8 cellular contexts compared by ENCODE assay signal in the genomic region with DNA sequence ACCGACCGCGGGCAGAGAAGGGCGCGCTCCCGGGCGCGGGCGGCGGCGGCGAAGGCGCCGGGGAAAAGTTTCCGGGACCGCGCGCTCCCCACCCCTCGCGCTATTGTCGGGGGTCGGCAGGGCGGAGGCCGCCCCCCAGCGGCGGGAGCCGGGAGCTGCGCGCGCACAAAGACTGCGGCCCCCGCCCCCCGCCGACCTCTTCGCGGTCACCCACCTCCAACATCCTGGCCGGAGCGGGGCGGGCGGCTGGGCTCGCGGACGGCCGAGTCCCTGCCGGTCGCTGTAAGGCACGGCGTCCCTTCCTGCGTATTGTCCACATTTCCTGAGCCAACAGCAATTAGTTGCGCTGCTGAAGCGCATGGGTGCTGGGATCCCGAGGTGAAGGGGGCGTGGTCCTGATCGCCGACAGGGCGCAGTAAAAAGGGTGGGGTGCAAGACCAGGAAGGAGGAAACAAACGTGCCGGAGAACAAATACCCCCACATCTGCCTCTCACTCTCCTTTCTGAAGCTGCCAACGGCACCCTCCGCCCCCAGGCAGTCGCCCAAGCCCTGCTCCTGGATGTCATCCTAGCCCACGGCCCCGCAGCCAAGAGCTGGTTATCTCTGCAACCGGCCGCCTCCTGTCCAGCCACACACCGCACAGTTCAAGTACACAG. TPM values are rescaled to one million over a fixed set of nuclear protein-coding genes. Genes with fewer than 3 reads are reported as not detected.
DNase-seq lines count a peak whose midpoint lies in the region; ATAC-seq and TF ChIP-seq lines count a peak whose summit lies in the region.

TSS of gene TMEM44 (minus strand) at position 71 of the 656 bp plus-strand sequence. CDS start 204 bp downstream, outside the sequence.

- DNase-seq in KBM-7 (peak; percentile 87), RKO (ENCODE audit: low spot score) (peak; percentile 90), fibroblast of villous mesenchyme (ENCODE audit: low read depth) (peak; percentile 77), neural progenitor cell (ENCODE audit: low spot score) (peak; percentile 94), suprapubic skin (ENCODE audit: low spot score in 2 of 2) (peak in 1 of 2 donors; percentile 84)

- no peaks in the 10 kb centered on the region for H3K27me3 Mint-ChIP-seq in activated T-helper 17 cell treated with anti-CD3 and anti-CD28 coated beads, Interleukin-2, amount 50 U/mL, for 72 hours
- peaks cover 4% of the 10 kb centered on the region for H3K27me3 Mint-ChIP-seq in neural progenitor cell (ENCODE audit: insufficient read depth, low read depth)

- peaks cover 6% of the 10 kb centered on the region; the same call in 1 of the 2 replicates for H3K9me3 ChIP-seq in DOHH2 (ENCODE audit: control insufficient read depth, insufficient read depth, low read length)
- no peaks in the 10 kb centered on the region for H3K9me3 ChIP-seq in neural progenitor cell (ENCODE audit: low read depth)
- no peaks in the 10 kb centered on the region for H3K9me3 ChIP-seq in suprapubic skin

- H3K4me2 ChIP-seq in DOHH2 (ENCODE audit: low read length) (peak within 1 kb of the TSS; percentile 96), neural progenitor cell (peak within 1 kb of the TSS; percentile 68)

- H3K4me3 Mint-ChIP-seq in activated T-helper 17 cell treated with anti-CD3 and anti-CD28 coated beads, Interleukin-2, amount 50 U/mL, for 72 hours = peak within 1 kb of the TSS; percentile 82
- H3K4me3 Mint-ChIP-seq in neural progenitor cell = peak within 1 kb of the TSS; percentile 91

- H3K9me2 ChIP-seq in DOHH2 (replicated peaks; ENCODE audit: control insufficient read depth, low read length) = no peaks in the 10 kb centered on the region

- H3K36me3 ChIP-seq in DOHH2 (ENCODE audit: control insufficient read depth, low read length) (peaks cover 2% of the 10 kb centered on the region; the same call in 1 of the 2 replicates), neural progenitor cell (no peaks in the 10 kb centered on the region), suprapubic skin (peaks cover under 1% of the 10 kb centered on the region)

- peak within 1 kb of the TSS; percentile 61 for H3K27ac Mint-ChIP-seq in activated T-helper 17 cell treated with anti-CD3 and anti-CD28 coated beads, Interleukin-2, amount 50 U/mL, for 72 hours
- H3K27ac Mint-ChIP-seq in neural progenitor cell = peak within 1 kb of the TSS; percentile 46

- in situ Hi-C loops in KBM-7 (cut with MboI; ENCODE audit: low pct_unique_long_range_greater_than_20kb, low sequenced_read_pairs) = no loop called here

- TF ChIP-seq CTCF in DOHH2 (IDR thresholded peaks at IDR 0.05; ENCODE audit: low read depth, low read length, poor library complexity, severe bottlenecking) = peak; percentile 70
- TF ChIP-seq CTCF in fibroblast of villous mesenchyme (IDR thresholded peaks at IDR 0.05; ENCODE audit: insufficient read depth, low read depth, low read length) = peak; percentile 47
- TF ChIP-seq CTCF in neural progenitor cell (IDR thresholded peaks at IDR 0.05) = peak; percentile 70
- TF ChIP-seq CTCF in suprapubic skin (IDR thresholded peaks at IDR 0.05) = peak; percentile 39 to 61

- no peak for TF ChIP-seq EP300 in suprapubic skin (IDR thresholded peaks at IDR 0.05)

- H3F3A ChIP-seq in DOHH2 (ENCODE audit: control insufficient read depth, insufficient read depth) (no peaks in the 10 kb centered on the region), neural progenitor cell (ENCODE audit: low read depth) (peaks cover 14% of the 10 kb centered on the region)

- peak within 1 kb of the TSS; percentile 99 for H2AFZ ChIP-seq in neural progenitor cell (replicated peaks)

- H3K4me1 ChIP-seq in DOHH2 (ENCODE audit: control insufficient read depth, low read length) (peaks cover 10% of the 10 kb centered on the region; the same call in 1 of the 2 replicates), neural progenitor cell (no peaks in the 10 kb centered on the region), suprapubic skin (peaks cover 16% of the 10 kb centered on the region)

- H4K20me1 ChIP-seq in DOHH2 (ENCODE audit: control insufficient read depth, insufficient read depth, low read depth, low read length) (no peaks in the 10 kb centered on the region), neural progenitor cell (ENCODE audit: low read depth) (no peaks in the 10 kb centered on the region)

- H3K79me2 ChIP-seq in DOHH2 (ENCODE audit: control insufficient read depth, low read length) (no peaks in the 10 kb centered on the region; the same call in 1 of the 2 replicates), neural progenitor cell (ENCODE audit: low read depth) (peaks cover 8% of the 10 kb centered on the region)

- ATAC-seq in GM21737 (IDR thresholded peaks at IDR 0.05; ENCODE audit: unreplicated experiment) = peak; percentile 80
- peak; percentile 79 for ATAC-seq in activated T-helper 17 cell treated with anti-CD3 and anti-CD28 coated beads, Interleukin-2, amount 50 U/mL, for 72 hours (replicated peaks)

- no peaks in the 10 kb centered on the region for H3K36me3 Mint-ChIP-seq in activated T-helper 17 cell treated with anti-CD3 and anti-CD28 coated beads, Interleukin-2, amount 50 U/mL, for 72 hours (ENCODE audit: low read depth)
- H3K36me3 Mint-ChIP-seq in neural progenitor cell = peaks cover 14% of the 10 kb centered on the region

- under 1% methylated on average over 15 of the region's 66 CpGs for WGBS in suprapubic skin

- no peak within 1 kb of the TSS for H3K27ac ChIP-seq in DOHH2 (ENCODE audit: low read depth, low read length)
- no peak within 1 kb of the TSS for H3K27ac ChIP-seq in neural progenitor cell
- H3K27ac ChIP-seq in suprapubic skin = peak within 1 kb of the TSS; percentile 71

- H3K4me3 ChIP-seq in DOHH2 (ENCODE audit: low read length) = peak within 1 kb of the TSS; percentile 93
- H3K4me3 ChIP-seq in fibroblast of villous mesenchyme (ENCODE audit: low read depth, low read length) = peak within 1 kb of the TSS; percentile 76
- H3K4me3 ChIP-seq in neural progenitor cell = peak within 1 kb of the TSS; percentile 97
- H3K4me3 ChIP-seq in suprapubic skin = peak within 1 kb of the TSS; percentile 78

- no peak for TF ChIP-seq POLR2A in suprapubic skin (IDR thresholded peaks at IDR 0.05)

- no peaks in the 10 kb centered on the region for H3K27me3 ChIP-seq in DOHH2 (ENCODE audit: control insufficient read depth, low read length)
- H3K27me3 ChIP-seq in neural progenitor cell = no peaks in the 10 kb centered on the region
- no peaks in the 10 kb centered on the region for H3K27me3 ChIP-seq in suprapubic skin

- H3K9ac ChIP-seq in neural progenitor cell = peak within 1 kb of the TSS; percentile 61

- H3K9me3 Mint-ChIP-seq in activated T-helper 17 cell treated with anti-CD3 and anti-CD28 coated beads, Interleukin-2, amount 50 U/mL, for 72 hours = no peaks in the 10 kb centered on the region
- H3K9me3 Mint-ChIP-seq in neural progenitor cell = peaks cover 10% of the 10 kb centered on the region

- no peaks in the 10 kb centered on the region for H3K4me1 Mint-ChIP-seq in activated T-helper 17 cell treated with anti-CD3 and anti-CD28 coated beads, Interleukin-2, amount 50 U/mL, for 72 hours
- H3K4me1 Mint-ChIP-seq in neural progenitor cell = no peaks in the 10 kb centered on the region

RNA-seq across cellular contexts. Expression of gene TMEM44, which starts in this region (rescaled TPM):
- total RNA-seq in activated T-helper 17 cell treated with anti-CD3 and anti-CD28 coated beads, Interleukin-2, amount 50 U/mL, for 72 hours = 10 to 100 TPM in 1 of 2 donors, 1 to 10 TPM in 1; 6.6 to 11.1 TPM
- total RNA-seq in fibroblast of villous mesenchyme (11.7 and 23.2 TPM in 2 replicates), neural progenitor cell (ENCODE audit: low replicate concordance) (10.4 and 25.7 TPM in 2 replicates), suprapubic skin (1 to 10 TPM; 1.5 to 8.2 (median 4.7) TPM)
